Comparison of ENCODE assay signal across 33 cellular contexts in the genomic region with DNA sequence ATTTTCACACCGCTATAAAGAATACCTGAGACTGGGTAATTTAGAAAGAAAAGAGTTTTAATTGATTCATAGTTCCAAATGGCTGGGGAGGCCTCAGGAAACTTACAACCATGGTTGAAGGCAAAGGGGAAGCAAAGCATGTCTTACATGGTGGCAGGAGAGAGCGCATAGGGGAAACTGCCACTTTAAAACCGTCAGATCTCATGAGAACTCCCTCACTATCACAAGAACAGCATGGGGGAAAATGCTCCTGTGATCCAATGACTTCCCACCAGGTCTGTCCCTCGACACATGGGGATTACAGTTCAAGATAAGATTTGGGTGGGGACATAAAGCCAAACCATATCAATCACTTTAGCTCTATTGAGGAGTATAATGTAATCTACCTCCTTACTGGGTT. TPM values are rescaled to one million over a fixed set of nuclear protein-coding genes. Genes with fewer than 3 reads are reported as not detected.
"Had no signal": no experiment of that assay in that cellular context is flagged by ENCODE, and none has a peak within 500 bp of the region (broad histone marks: within the 10 kb centered on the region; RNA-seq: fewer than 3 reads in every experiment).

No MANE protein-coding gene starts in this region.

- DNase-seq: activated B cell treated with CpG ODN at 0.5 μM for 24 hours; activated CD4-positive, alpha-beta memory T cell treated with anti-CD3 and anti-CD28 coated beads for 36 hours; activated CD4-positive, alpha-beta T cell treated with anti-CD3 and anti-CD28 coated beads for 4 hours; activated CD4-positive, alpha-beta T cell treated with anti-CD3 and anti-CD28 coated beads, Interleukin-2, amount 50 U/mL, for 1 hour; activated CD4-positive, CD25-positive, alpha-beta regulatory T cell treated with anti-CD3 and anti-CD28 coated beads, Interleukin-2, amount 50 U/mL, for 72 hours; activated CD8-positive, alpha-beta memory T cell treated with anti-CD3 and anti-CD28 coated beads, Interleukin-2, amount 50 U/mL, for 4 hours; activated gamma-delta T cell treated with Interleukin-2 at 50 U/mL for 16 hours; activated naive CD4-positive, alpha-beta T cell treated with anti-CD3 and anti-CD28 coated beads for 36 hours; activated T-cell treated with anti-CD3 and anti-CD28 coated beads for 4 hours; activated T-cell treated with anti-CD3 and anti-CD28 coated beads, Interleukin-2, amount 50 U/mL, for 4 hours; adrenal gland; body of pancreas; NCI-H1048; NCI-H1105 treated with DMSO at 0.1 percent for 48 hours; NCI-H1436; NCI-H1694; NCI-H1930; NCI-H2081 treated with DMSO at 0.1 percent for 48 hours; NCI-H226; NCI-H446 treated with DMSO at 0.1 percent for 48 hours; NCI-H524 treated with DMSO at 0.1 percent for 48 hours; SHP77; SJCRH30; T-helper 1 cell; T-helper 9 cell had no signal

- H3K27me3 ChIP-seq: adrenal gland, body of pancreas, breast epithelium, SJCRH30 had no signal

- H3K27me3 Mint-ChIP-seq: activated B cell treated with CpG ODN at 0.5 μM for 24 hours; activated CD4-positive, alpha-beta memory T cell treated with anti-CD3 and anti-CD28 coated beads for 36 hours had no signal

- ATAC-seq: activated T-cell treated with anti-CD3 and anti-CD28 coated beads, Interleukin-2, amount 50 U/mL, for 4 hours; body of pancreas; Panc1 had no signal

- H3K27ac Mint-ChIP-seq: activated B cell treated with CpG ODN at 0.5 μM for 24 hours; activated CD4-positive, alpha-beta memory T cell treated with anti-CD3 and anti-CD28 coated beads for 36 hours; activated naive CD4-positive, alpha-beta T cell treated with anti-CD3 and anti-CD28 coated beads for 36 hours; activated naive CD4-positive, alpha-beta T cell treated with anti-CD3 and anti-CD28 coated beads, Interleukin-2, amount 50 U/mL, for 72 hours; activated T-helper 1 cell treated with anti-CD3 and anti-CD28 coated beads, Interleukin-12 subunit alpha, Interleukin-12 subunit beta, Interleukin-2, Interleukin-4 antibody, amounts not matched to agents 30 ng/mL and 10 ng/mL and 1 ng/mL, durations not matched to agents 14 hours and 24 hours and 36 hours had no signal

- H3K4me3 Mint-ChIP-seq: activated B cell treated with CpG ODN at 0.5 μM for 24 hours; activated CD4-positive, alpha-beta memory T cell treated with anti-CD3 and anti-CD28 coated beads for 36 hours; activated naive CD4-positive, alpha-beta T cell treated with anti-CD3 and anti-CD28 coated beads for 36 hours; activated T-cell treated with anti-CD3 and anti-CD28 coated beads, Interleukin-2, amount 50 U/mL, for 4 hours; activated T-helper 1 cell treated with anti-CD3 and anti-CD28 coated beads, Interleukin-12 subunit alpha, Interleukin-12 subunit beta, Interleukin-2, Interleukin-4 antibody, amounts not matched to agents 30 ng/mL and 10 ng/mL and 1 ng/mL, durations not matched to agents 14 hours and 24 hours and 36 hours had no signal

- H3K9me3 ChIP-seq: adrenal gland, body of pancreas, breast epithelium, SJCRH30 had no signal

- H3K4me1 ChIP-seq: adrenal gland, body of pancreas, breast epithelium, SJCRH30 had no signal

- H3K36me3 Mint-ChIP-seq: activated CD4-positive, alpha-beta memory T cell treated with anti-CD3 and anti-CD28 coated beads for 36 hours; activated naive CD4-positive, alpha-beta T cell treated with anti-CD3 and anti-CD28 coated beads, Interleukin-2, amount 50 U/mL, for 72 hours had no signal

- H3K4me3 ChIP-seq: adrenal gland, body of pancreas, breast epithelium, SJCRH30, SK-N-MC had no signal

- H3K27ac ChIP-seq: adrenal gland, body of pancreas, breast epithelium, SJCRH30, SK-N-MC, VCaP had no signal

- FAIRE-seq: astrocyte had no signal

- H3K36me3 ChIP-seq: adrenal gland, breast epithelium, SJCRH30 had no signal

- H3K9me3 Mint-ChIP-seq: activated B cell treated with CpG ODN at 0.5 μM for 24 hours; activated CD4-positive, alpha-beta memory T cell treated with anti-CD3 and anti-CD28 coated beads for 36 hours; activated naive CD4-positive, alpha-beta T cell treated with anti-CD3 and anti-CD28 coated beads for 36 hours; activated naive CD4-positive, alpha-beta T cell treated with anti-CD3 and anti-CD28 coated beads, Interleukin-2, amount 50 U/mL, for 72 hours; activated T-cell treated with anti-CD3 and anti-CD28 coated beads, Interleukin-2, amount 50 U/mL, for 4 hours; activated T-helper 1 cell treated with anti-CD3 and anti-CD28 coated beads, Interleukin-12 subunit alpha, Interleukin-12 subunit beta, Interleukin-2, Interleukin-4 antibody, amounts not matched to agents 30 ng/mL and 10 ng/mL and 1 ng/mL, durations not matched to agents 14 hours and 24 hours and 36 hours had no signal

- H3K4me1 Mint-ChIP-seq: activated B cell treated with CpG ODN at 0.5 μM for 24 hours had no signal

RNA-seq across cellular contexts. Expression of gene ABCB11, which starts 53.5 kb away (rescaled TPM):
- total RNA-seq: activated B cell treated with CpG ODN at 0.5 μM for 24 hours; activated CD4-positive, alpha-beta memory T cell treated with anti-CD3 and anti-CD28 coated beads for 36 hours; activated naive CD4-positive, alpha-beta T cell treated with anti-CD3 and anti-CD28 coated beads for 36 hours; activated naive CD4-positive, alpha-beta T cell treated with anti-CD3 and anti-CD28 coated beads, Interleukin-2, amount 50 U/mL, for 72 hours; activated T-cell treated with anti-CD3 and anti-CD28 coated beads, Interleukin-2, amount 50 U/mL, for 4 hours; activated T-helper 1 cell treated with anti-CD3 and anti-CD28 coated beads, Interleukin-12 subunit alpha, Interleukin-12 subunit beta, Interleukin-2, Interleukin-4 antibody, amounts not matched to agents 30 ng/mL and 10 ng/mL and 1 ng/mL, durations not matched to agents 14 hours and 24 hours and 36 hours; RPMI7951; SJCRH30 had no signal
